In genomic region chr7:17099083-17099973, GRCh38 we compare ENCODE assay signal across 13 cellular contexts.
DNase-seq lines count a peak whose midpoint lies in the region; ATAC-seq and TF ChIP-seq lines count a peak whose summit lies in the region.
"Had no signal": no experiment of that assay in that cellular context is flagged by ENCODE, and none has a peak within 500 bp of the region (broad histone marks: within the 10 kb centered on the region; RNA-seq: fewer than 3 reads in every experiment).

No MANE protein-coding gene starts in this region.

- CTCF ChIA-PET in naive thymus-derived CD4-positive, alpha-beta T cell (lab: Charles Lee): no interaction called here

- H3K36me3 ChIP-seq in esophagus (ENCODE audit: control insufficient read depth in 2 of 2, insufficient read depth in 2 of 2, low read length in 1 of 2) (no peaks in the 10 kb centered on the region), mucosa of rectum (ENCODE audit: control insufficient read depth in 2 of 2, insufficient read depth in 2 of 2, low read length in 2 of 2) (no peaks in the 10 kb centered on the region)
- no peaks in the 10 kb centered on the region for H3K36me3 ChIP-seq in naive thymus-derived CD4-positive, alpha-beta T cell (ENCODE audit: control insufficient read depth in 2 of 3, insufficient read depth in 3 of 3, low read length in 3 of 3)
- H3K36me3 ChIP-seq: BE2C had no signal

- no peaks in the 10 kb centered on the region for H3K4me1 Mint-ChIP-seq in naive thymus-derived CD4-positive, alpha-beta T cell

- H3K27me3 ChIP-seq in esophagus (ENCODE audit: control insufficient read depth in 1 of 2, insufficient read depth in 2 of 2, low read length in 2 of 2) (no peaks in the 10 kb centered on the region), mucosa of rectum (ENCODE audit: control insufficient read depth in 2 of 2, insufficient read depth in 2 of 2, low read length in 2 of 2) (no peaks in the 10 kb centered on the region)
- H3K27me3 ChIP-seq in naive thymus-derived CD4-positive, alpha-beta T cell (ENCODE audit: control insufficient read depth in 2 of 2, insufficient read depth in 2 of 2, low read length in 2 of 2): no peaks in the 10 kb centered on the region
- H3K27me3 ChIP-seq: BE2C had no signal

- no peak for ATAC-seq in GM19455 (IDR thresholded peaks at IDR 0.05; ENCODE audit: unreplicated experiment)
- no peak for ATAC-seq in naive thymus-derived CD4-positive, alpha-beta T cell

- no peaks in the 10 kb centered on the region for H3K36me3 Mint-ChIP-seq in naive thymus-derived CD4-positive, alpha-beta T cell

- POLR2A ChIA-PET in naive thymus-derived CD4-positive, alpha-beta T cell (lab: Charles Lee): no interaction called here

- no peak overlapping the region for H3K4me3 ChIP-seq in esophagus (ENCODE audit: low read depth in 1 of 2, low read length in 2 of 2)
- H3K4me3 ChIP-seq in mucosa of rectum (ENCODE audit: low read length in 2 of 2): no peak overlapping the region
- H3K4me3 ChIP-seq in naive thymus-derived CD4-positive, alpha-beta T cell (ENCODE audit: low read length): no peak overlapping the region

- H3K9me3 Mint-ChIP-seq in naive thymus-derived CD4-positive, alpha-beta T cell: peaks cover 0 to 6% (median 0%) of the 10 kb centered on the region in 11 donors

- H3K4me3 Mint-ChIP-seq in naive thymus-derived CD4-positive, alpha-beta T cell: no peak overlapping the region
- H3K4me3 Mint-ChIP-seq: H9; T-helper 2 cell treated with Interferon-gamma antibody and Interleukin-4, amounts not matched to agents 5 μg/mL and 100 μg/mL, for 36 hours had no signal

- no peaks in the 10 kb centered on the region for H3K27me3 Mint-ChIP-seq in naive thymus-derived CD4-positive, alpha-beta T cell

- no peak for TF ChIP-seq CTCF in C4-2B (conservative IDR thresholded peaks at IDR 0.05)

- WGBS in esophagus, 2 donors: 50 to 54% methylated on average over 12 of the region's 12 CpGs

- DNase-seq in NCI-H460 (ENCODE audit: extremely low read depth, low read depth) (peak; percentile 16), iPS-NIHi7 (ENCODE audit: extremely low spot score) (no peak), NCI-H2107 (lab: John Stamatoyannopoulos, UW) (no peak)
- DNase-seq in naive thymus-derived CD4-positive, alpha-beta T cell: no peak
- DNase-seq: BE2C, H9, kidney glomerular epithelial cell, NCI-H1105 had no signal

- H3K27ac ChIP-seq in C4-2B (peak overlapping the region; percentile 21; the same call in 1 of the 2 replicates), esophagus (ENCODE audit: low read depth in 2 of 2, low read length in 1 of 2) (peak overlapping the region; percentile 82), mucosa of rectum (ENCODE audit: low read depth in 2 of 2, low read length in 2 of 2) (peak overlapping the region; percentile 27 to 30)
- H3K27ac ChIP-seq in naive thymus-derived CD4-positive, alpha-beta T cell (ENCODE audit: low read depth, low read length): no peak overlapping the region

- H3K4me1 ChIP-seq in esophagus (ENCODE audit: control insufficient read depth in 2 of 2, insufficient read depth in 2 of 2, low read length in 1 of 2) (peaks cover 0 to 4% of the 10 kb centered on the region in 2 donors), mucosa of rectum (ENCODE audit: control insufficient read depth in 2 of 2, insufficient read depth in 2 of 2, low read length in 2 of 2) (peaks cover 0 to 5% of the 10 kb centered on the region in 2 donors)
- no peaks in the 10 kb centered on the region for H3K4me1 ChIP-seq in naive thymus-derived CD4-positive, alpha-beta T cell (ENCODE audit: control insufficient read depth in 2 of 2, insufficient read depth in 2 of 2, low read length in 2 of 2)
- H3K4me1 ChIP-seq: BE2C had no signal

- H3K9me3 ChIP-seq in esophagus (ENCODE audit: control insufficient read depth in 2 of 2, insufficient read depth in 1 of 2, low read depth in 1 of 2, low read length in 1 of 2) (no peaks in the 10 kb centered on the region), mucosa of rectum (ENCODE audit: control insufficient read depth in 2 of 2, low read length in 2 of 2) (no peaks in the 10 kb centered on the region)
- no peaks in the 10 kb centered on the region for H3K9me3 ChIP-seq in naive thymus-derived CD4-positive, alpha-beta T cell (ENCODE audit: control insufficient read depth in 2 of 3, low read length in 3 of 3)
- H3K9me3 ChIP-seq: BE2C had no signal

- no peak overlapping the region for H3K9ac ChIP-seq in mucosa of rectum (ENCODE audit: low read depth in 1 of 2, low read length in 2 of 2)

- H3K27ac Mint-ChIP-seq in naive thymus-derived CD4-positive, alpha-beta T cell: no peak overlapping the region
- H3K27ac Mint-ChIP-seq: H9; T-helper 2 cell treated with Interferon-gamma antibody and Interleukin-4, amounts not matched to agents 5 μg/mL and 100 μg/mL, for 36 hours had no signal

- intact Hi-C loops in naive thymus-derived CD4-positive, alpha-beta T cell (cut with micrococcal nuclease): no loop called here
